Comparison of ENCODE assay signal across 8 cellular contexts in the genomic region with DNA sequence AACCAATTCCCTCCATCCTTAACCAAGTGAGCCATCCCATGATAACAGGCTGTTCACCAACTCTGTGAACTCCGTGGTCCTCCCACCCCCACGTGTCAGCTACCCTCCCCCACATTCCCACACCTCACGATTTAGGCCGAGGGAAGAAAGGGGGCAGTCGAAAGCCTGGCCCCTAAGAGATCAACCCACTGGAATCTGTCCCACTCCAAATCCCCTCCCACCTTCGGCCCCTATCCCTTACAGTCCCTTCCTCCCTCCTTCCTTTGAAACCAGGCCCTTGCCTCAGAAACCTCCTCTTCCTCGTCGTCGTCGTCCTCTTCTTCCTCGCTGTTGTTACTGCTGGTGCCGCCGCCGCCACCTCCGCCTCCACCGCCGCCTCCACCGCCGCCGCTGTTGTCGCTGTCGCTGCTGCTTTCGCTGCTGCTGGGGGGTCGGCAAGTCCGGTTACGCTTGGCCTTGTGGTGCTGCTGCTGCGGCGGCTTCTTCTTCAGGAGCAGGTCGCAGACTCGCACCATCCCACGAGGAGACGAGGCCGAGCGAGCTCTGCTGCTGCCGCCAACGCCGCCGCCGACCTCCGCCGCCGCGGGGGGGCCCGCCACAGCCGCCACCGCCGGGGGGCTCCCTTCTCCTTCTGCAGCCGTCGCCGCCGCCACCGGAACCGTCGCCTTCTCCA. TPM values are rescaled to one million over a fixed set of nuclear protein-coding genes. Genes with fewer than 3 reads are reported as not detected.
DNase-seq lines count a peak whose midpoint lies in the region; ATAC-seq and TF ChIP-seq lines count a peak whose summit lies in the region.

No MANE protein-coding gene starts in this region.

- H3K4me1 Mint-ChIP-seq in activated T-cell treated with anti-CD3 and anti-CD28 coated beads, Interleukin-2, amount 50 U/mL, for 72 hours (ENCODE audit: low read depth), result peaks cover 58% of the 10 kb centered on the region
- peaks cover 46% of the 10 kb centered on the region for H3K4me1 Mint-ChIP-seq in osteocyte (ENCODE audit: unreplicated experiment)

- H3K27ac ChIP-seq in GM23248, result peak overlapping the region; percentile 97
- H3K27ac ChIP-seq in Karpas-422 (ENCODE audit: low read length), result peak overlapping the region; percentile 82
- H3K27ac ChIP-seq in gastroesophageal sphincter, result peak overlapping the region; percentile 97 to 98 (median 98)

- H3K4me3 Mint-ChIP-seq in activated T-cell treated with anti-CD3 and anti-CD28 coated beads, Interleukin-2, amount 50 U/mL, for 72 hours, result peak overlapping the region; percentile 93 to 99
- peak overlapping the region; percentile 99 for H3K4me3 Mint-ChIP-seq in osteocyte (ENCODE audit: unreplicated experiment)

- H3K9me2 ChIP-seq in GM23248 (ENCODE audit: insufficient read depth) (no peaks in the 10 kb centered on the region), Karpas-422 (replicated peaks; ENCODE audit: insufficient read depth, low read length) (no peaks in the 10 kb centered on the region)

- H3K4me1 ChIP-seq in GM23248 (ENCODE audit: insufficient read depth), result peaks cover 43% of the 10 kb centered on the region
- H3K4me1 ChIP-seq in Karpas-422 (ENCODE audit: low read length), result peaks cover 42% of the 10 kb centered on the region
- peaks cover 4 to 62% (median 26%) of the 10 kb centered on the region in 3 donors for H3K4me1 ChIP-seq in gastroesophageal sphincter

- 0 to 1% methylated on average over 30 to 35 of the region's 54 CpGs for WGBS in GM23248 (ENCODE audit: low coverage in 1 of 2, low lambda C conversion rate in 2 of 2, missing lambda C conversion rate in 2 of 2), 2 experiments
- WGBS in gastroesophageal sphincter (ENCODE audit: low coverage in 1 of 2), 2 donors, result 0% methylated on average over 13 of the region's 54 CpGs; no CpG with 5 or more reads in 1 of the 2 donors

- peak in 1 of 2 donors; percentile 23 for TF ChIP-seq POLR2A in gastroesophageal sphincter (IDR thresholded peaks at IDR 0.05)

- no peaks in the 10 kb centered on the region for H3K36me3 ChIP-seq in GM23248 (ENCODE audit: low read depth)
- H3K36me3 ChIP-seq in Karpas-422 (ENCODE audit: insufficient read depth, low read length), result peaks cover 36% of the 10 kb centered on the region
- peaks cover 0 to 2% of the 10 kb centered on the region in 2 donors for H3K36me3 ChIP-seq in gastroesophageal sphincter

- H3K27ac Mint-ChIP-seq in activated T-cell treated with anti-CD3 and anti-CD28 coated beads, Interleukin-2, amount 50 U/mL, for 72 hours, result peak overlapping the region; percentile 99
- H3K27ac Mint-ChIP-seq in osteocyte (ENCODE audit: unreplicated experiment), result peak overlapping the region; percentile 100

- H3K9me3 Mint-ChIP-seq in activated T-cell treated with anti-CD3 and anti-CD28 coated beads, Interleukin-2, amount 50 U/mL, for 72 hours, result no peaks in the 10 kb centered on the region
- H3K9me3 Mint-ChIP-seq in osteocyte (ENCODE audit: unreplicated experiment), result no peaks in the 10 kb centered on the region

- H3K27me3 ChIP-seq in GM23248 (replicated peaks; ENCODE audit: insufficient read depth), result no peaks in the 10 kb centered on the region
- no peaks in the 10 kb centered on the region for H3K27me3 ChIP-seq in Karpas-422 (ENCODE audit: low read length)
- no peaks in the 10 kb centered on the region for H3K27me3 ChIP-seq in gastroesophageal sphincter

- peaks cover 29% of the 10 kb centered on the region for H3F3A ChIP-seq in GM23248 (ENCODE audit: insufficient read depth)

- H2AFZ ChIP-seq in GM23248 (peak overlapping the region; percentile 96), Karpas-422 (ENCODE audit: low read length) (peak overlapping the region; percentile 54; the same call in 1 of the 2 replicates)

- TF ChIP-seq EP300 in gastroesophageal sphincter (IDR thresholded peaks at IDR 0.05), result no peak

- peak overlapping the region; percentile 99 for H3K4me2 ChIP-seq in GM23248 (ENCODE audit: unreplicated experiment)
- peak overlapping the region; percentile 98 for H3K4me2 ChIP-seq in Karpas-422 (ENCODE audit: low read depth, low read length, poor library complexity, severe bottlenecking)

- H4K20me1 ChIP-seq in GM23248 (ENCODE audit: insufficient read depth) (0 out of 2 replicates have a peak, but pooled peaks cover 12% of the 10 kb centered on the region), Karpas-422 (ENCODE audit: insufficient read depth, low read depth, low read length) (peaks cover 50% of the 10 kb centered on the region)

- in situ Hi-C loops in GM23248 (cut with MboI), result no loop called here

- H3K79me2 ChIP-seq in GM23248 (ENCODE audit: insufficient read depth) (peaks cover 90% of the 10 kb centered on the region), Karpas-422 (ENCODE audit: low read length) (peaks cover 76% of the 10 kb centered on the region)

- peak; percentile 32 to 43 for ATAC-seq in activated T-cell treated with anti-CD3 and anti-CD28 coated beads, Interleukin-2, amount 50 U/mL, for 72 hours (replicated peaks in 1 of 2)
- ATAC-seq in gastroesophageal sphincter, result peak; percentile 34

- H3K36me3 Mint-ChIP-seq in activated T-cell treated with anti-CD3 and anti-CD28 coated beads, Interleukin-2, amount 50 U/mL, for 72 hours (ENCODE audit: insufficient read depth in 2 of 2), result peaks cover 6 to 29% of the 10 kb centered on the region in 2 donors
- peaks cover 2% of the 10 kb centered on the region for H3K36me3 Mint-ChIP-seq in osteocyte (ENCODE audit: unreplicated experiment)

- H3K9me3 ChIP-seq in GM23248 (ENCODE audit: low read depth), result no peaks in the 10 kb centered on the region
- no peaks in the 10 kb centered on the region for H3K9me3 ChIP-seq in Karpas-422 (ENCODE audit: low read length)
- no peaks in the 10 kb centered on the region for H3K9me3 ChIP-seq in gastroesophageal sphincter

- peak overlapping the region; percentile 99 for H3K9ac ChIP-seq in GM23248
- peak overlapping the region; percentile 98 for H3K9ac ChIP-seq in Karpas-422 (ENCODE audit: low read length)

- TF ChIP-seq CTCF in gastroesophageal sphincter (IDR thresholded peaks at IDR 0.05), result peak in 3 of 4 experiments; percentile 16 to 56 (median 25)
- peak; percentile 47 for TF ChIP-seq CTCF in osteocyte (IDR thresholded peaks at IDR 0.05)

- H3K27me3 Mint-ChIP-seq in activated T-cell treated with anti-CD3 and anti-CD28 coated beads, Interleukin-2, amount 50 U/mL, for 72 hours (ENCODE audit: low read depth), result no peaks in the 10 kb centered on the region
- H3K27me3 Mint-ChIP-seq in osteocyte (ENCODE audit: unreplicated experiment), result no peaks in the 10 kb centered on the region

- DNase-seq in stimulated activated CD4-positive, alpha-beta T cell treated with anti-CD3 and anti-CD28 coated beads, TNF-alpha, amount 100 ng/mL, for 24 hours (ENCODE audit: low read depth in 3 of 3), result peak; percentile 7 to 46 (median 25)
- no peak for DNase-seq in stimulated activated CD4-positive, alpha-beta T cell treated with anti-CD3 and anti-CD28 coated beads, Interleukin-4, amount 100 ng/mL, for 24 hours
- DNase-seq in GM23248 (peak; percentile 67), Karpas-422 (peak; percentile 79), osteocyte (ENCODE audit: extremely low spot score, unreplicated experiment) (no peak)
- DNase-seq in activated T-cell treated with anti-CD3 and anti-CD28 coated beads, Interleukin-2, amount 50 U/mL, for 72 hours, result no peak
- DNase-seq in activated effector memory CD4-positive, alpha-beta T cell treated with anti-CD3 and anti-CD28 coated beads, Interleukin-2, amount 50 U/mL, for 16 hours, result no peak

- H3K4me3 ChIP-seq in GM23248 (peak overlapping the region; percentile 96), Karpas-422 (ENCODE audit: low read length) (peak overlapping the region; percentile 94), gastroesophageal sphincter (peak overlapping the region; percentile 65 to 82)

RNA-seq across cellular contexts. Expression of a gene that starts 0.5 kb away (rescaled TPM):
- 34.8 and 61.0 TPM in 2 replicates for total RNA-seq in GM23248 (2014; rRNA removed; shearing (Covaris generic))
- 22.2 and 22.7 TPM in 2 replicates for polyA plus RNA-seq in GM23248 (2016; fragmentation: Nextera tagmentation; extraction: Ambion mirVana)
- total RNA-seq in Karpas-422 (2014; rRNA removed; shearing (Covaris generic); ENCODE audit: low replicate concordance), result 46.6 and 71.0 TPM in 2 replicates
- total RNA-seq in activated T-cell treated with anti-CD3 and anti-CD28 coated beads, Interleukin-2, amount 50 U/mL, for 72 hours, result 10 to 100 TPM; 43.9 to 50.9 TPM
- total RNA-seq in gastroesophageal sphincter (10 to 100 TPM; 46.8 to 68.5 (median 59.1) TPM), osteocyte (68.5 and 76.0 TPM in 2 replicates)

Comparison
In these comparisons a context has a peak if more than half of its experiments do, and no peak if none do; other contexts are left out.
1. DNase-seq: peak in stimulated activated CD4-positive, alpha-beta T cell treated with anti-CD3 and anti-CD28 coated beads, TNF-alpha, amount 100 ng/mL, for 24 hours (3 of 3), GM23248 (single experiment) and Karpas-422 (single experiment); none in stimulated activated CD4-positive, alpha-beta T cell treated with anti-CD3 and anti-CD28 coated beads, Interleukin-4, amount 100 ng/mL, for 24 hours (single experiment), activated T-cell treated with anti-CD3 and anti-CD28 coated beads, Interleukin-2, amount 50 U/mL, for 72 hours (0 of 2), osteocyte (single experiment) and activated effector memory CD4-positive, alpha-beta T cell treated with anti-CD3 and anti-CD28 coated beads, Interleukin-2, amount 50 U/mL, for 16 hours (single experiment).
2. Peak in every context shown above with its lines, with median percentiles within 50 percentile points of each other: H3K27ac ChIP-seq and H3K4me3 ChIP-seq.